1 cellular context compared by ENCODE assay signal in the genomic region with DNA sequence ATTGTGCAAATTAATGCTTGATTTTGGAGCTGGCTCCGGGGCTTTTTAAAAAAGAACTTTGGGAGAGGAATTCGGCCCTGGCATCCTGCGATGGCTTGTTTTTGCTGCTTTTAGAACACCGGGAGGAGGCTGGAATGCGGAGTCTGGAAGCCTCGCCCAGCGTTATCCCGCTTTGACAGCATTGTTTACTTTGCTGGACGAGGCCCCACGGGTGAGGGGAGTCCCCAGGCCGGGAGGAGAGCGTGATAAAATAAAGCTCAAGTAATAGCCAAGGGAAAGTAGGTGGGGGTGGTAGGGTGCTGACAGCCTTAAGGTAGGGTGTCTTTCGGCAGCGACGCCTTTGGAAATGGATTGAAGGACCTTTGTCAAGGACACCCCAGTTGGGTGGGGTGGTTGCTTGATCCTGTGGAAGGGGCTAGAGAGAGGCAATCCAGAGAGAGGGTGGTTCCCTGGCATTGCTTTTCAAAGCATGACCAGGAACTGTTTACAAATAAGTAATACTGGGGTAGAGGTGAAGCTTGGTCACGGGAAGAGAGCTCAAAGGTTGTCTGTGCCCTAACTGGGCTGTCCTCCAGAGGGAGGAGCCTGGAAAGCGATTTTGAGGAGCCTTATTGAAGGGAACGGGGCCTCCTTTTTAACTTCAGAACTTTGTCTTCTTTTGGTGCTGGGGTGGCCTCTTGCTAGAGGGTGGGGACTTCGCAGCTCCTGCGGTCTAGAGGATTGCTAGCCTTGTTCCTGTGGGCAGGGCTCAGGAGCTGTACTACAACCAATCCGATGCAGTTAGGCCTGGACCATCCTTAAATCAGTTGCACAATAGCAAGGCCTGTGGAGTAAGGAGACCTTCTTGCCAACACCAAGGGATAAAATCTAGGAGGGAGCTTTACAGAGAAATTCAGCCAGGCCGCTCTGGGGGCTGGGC.
A peak's percentile ranks its signal among the peaks of the same experiment; 100 is the strongest.
TF ChIP-seq lines count a peak whose summit lies in the region.

No MANE protein-coding gene starts in this region.

TF ChIP-seq in HepG2, 621 proteins besides CTCF, POLR2A, EP300 and RAD21 (continued from another document and continues in another):
- TF ChIP-seq ZNF770 (CRISPR knock-in tag; IDR thresholded peaks at IDR 0.05) (peak; percentile 91), MNT (IDR thresholded peaks at IDR 0.05) (peak; percentile 54), EZH2 (conservative IDR thresholded peaks at IDR 0.05; ENCODE audit: low read depth, low read length) (no peak), AKNA (CRISPR knock-in tag; IDR thresholded peaks at IDR 0.05; ENCODE audit: borderline replicate concordance) (no peak), ISL2 (CRISPR knock-in tag; IDR thresholded peaks at IDR 0.05) (peak; percentile 54; the same call in 1 of the 2 replicates), DR1 (CRISPR knock-in tag; IDR thresholded peaks at IDR 0.05) (no peak), ZNF282 (IDR thresholded peaks at IDR 0.05; ENCODE audit: partially characterized antibody) (no peak), ZNF720 (CRISPR knock-in tag; IDR thresholded peaks at IDR 0.05) (no peak), AHR (CRISPR knock-in tag; IDR thresholded peaks at IDR 0.05) (no peak), ZEB1 (IDR thresholded peaks at IDR 0.05; ENCODE audit: insufficient replicate concordance, low read depth) (no peak), NBN (conservative IDR thresholded peaks at IDR 0.05) (no peak), THAP7 (CRISPR knock-in tag; IDR thresholded peaks at IDR 0.05) (no peak), HES4 (CRISPR knock-in tag; IDR thresholded peaks at IDR 0.05; ENCODE audit: borderline replicate concordance) (no peak), MXD3 (CRISPR knock-in tag; IDR thresholded peaks at IDR 0.05) (0 out of 2 replicates have a peak, but pooled peaks have one; percentile 29), POGZ (CRISPR knock-in tag; IDR thresholded peaks at IDR 0.05) (no peak), TCF12 (IDR thresholded peaks at IDR 0.05) (no peak), TCF12 (CRISPR knock-in tag; IDR thresholded peaks at IDR 0.05) (no peak), TCF7L2 (IDR thresholded peaks at IDR 0.05; ENCODE audit: low read depth, low read length) (no peak), IKZF4 (CRISPR knock-in tag; IDR thresholded peaks at IDR 0.05; ENCODE audit: borderline replicate concordance, low read depth, not compliant biosample characterization) (no peak), ATF4 (CRISPR knock-in tag; IDR thresholded peaks at IDR 0.05) (no peak), ZNF724P (CRISPR knock-in tag; IDR thresholded peaks at IDR 0.05; ENCODE audit: borderline replicate concordance) (no peak), ELF3 (CRISPR knock-in tag; IDR thresholded peaks at IDR 0.05) (no peak), ZFP36 (IDR thresholded peaks at IDR 0.05; ENCODE audit: borderline replicate concordance, low read depth, low read length, partially characterized antibody) (no peak), BRCA1 (CRISPR knock-in tag; IDR thresholded peaks at IDR 0.05) (no peak), ZNF703 (CRISPR knock-in tag; IDR thresholded peaks at IDR 0.05; ENCODE audit: borderline replicate concordance) (no peak), KDM5A (IDR thresholded peaks at IDR 0.05; ENCODE audit: borderline replicate concordance, low read length) (no peak), MEIS2 (CRISPR knock-in tag; IDR thresholded peaks at IDR 0.05) (no peak), NKX3-1 (CRISPR knock-in tag; IDR thresholded peaks at IDR 0.05) (no peak), AGO2 (optimal IDR thresholded peaks at IDR 0.05; ENCODE audit: low read depth, low read length) (no peak), ZFP41 (CRISPR knock-in tag; IDR thresholded peaks at IDR 0.05; ENCODE audit: borderline replicate concordance) (no peak), ZNF343 (CRISPR knock-in tag; IDR thresholded peaks at IDR 0.05) (no peak), ATAD3A (CRISPR knock-in tag; IDR thresholded peaks at IDR 0.05) (no peak)
- TF ChIP-seq, protein P1, sequence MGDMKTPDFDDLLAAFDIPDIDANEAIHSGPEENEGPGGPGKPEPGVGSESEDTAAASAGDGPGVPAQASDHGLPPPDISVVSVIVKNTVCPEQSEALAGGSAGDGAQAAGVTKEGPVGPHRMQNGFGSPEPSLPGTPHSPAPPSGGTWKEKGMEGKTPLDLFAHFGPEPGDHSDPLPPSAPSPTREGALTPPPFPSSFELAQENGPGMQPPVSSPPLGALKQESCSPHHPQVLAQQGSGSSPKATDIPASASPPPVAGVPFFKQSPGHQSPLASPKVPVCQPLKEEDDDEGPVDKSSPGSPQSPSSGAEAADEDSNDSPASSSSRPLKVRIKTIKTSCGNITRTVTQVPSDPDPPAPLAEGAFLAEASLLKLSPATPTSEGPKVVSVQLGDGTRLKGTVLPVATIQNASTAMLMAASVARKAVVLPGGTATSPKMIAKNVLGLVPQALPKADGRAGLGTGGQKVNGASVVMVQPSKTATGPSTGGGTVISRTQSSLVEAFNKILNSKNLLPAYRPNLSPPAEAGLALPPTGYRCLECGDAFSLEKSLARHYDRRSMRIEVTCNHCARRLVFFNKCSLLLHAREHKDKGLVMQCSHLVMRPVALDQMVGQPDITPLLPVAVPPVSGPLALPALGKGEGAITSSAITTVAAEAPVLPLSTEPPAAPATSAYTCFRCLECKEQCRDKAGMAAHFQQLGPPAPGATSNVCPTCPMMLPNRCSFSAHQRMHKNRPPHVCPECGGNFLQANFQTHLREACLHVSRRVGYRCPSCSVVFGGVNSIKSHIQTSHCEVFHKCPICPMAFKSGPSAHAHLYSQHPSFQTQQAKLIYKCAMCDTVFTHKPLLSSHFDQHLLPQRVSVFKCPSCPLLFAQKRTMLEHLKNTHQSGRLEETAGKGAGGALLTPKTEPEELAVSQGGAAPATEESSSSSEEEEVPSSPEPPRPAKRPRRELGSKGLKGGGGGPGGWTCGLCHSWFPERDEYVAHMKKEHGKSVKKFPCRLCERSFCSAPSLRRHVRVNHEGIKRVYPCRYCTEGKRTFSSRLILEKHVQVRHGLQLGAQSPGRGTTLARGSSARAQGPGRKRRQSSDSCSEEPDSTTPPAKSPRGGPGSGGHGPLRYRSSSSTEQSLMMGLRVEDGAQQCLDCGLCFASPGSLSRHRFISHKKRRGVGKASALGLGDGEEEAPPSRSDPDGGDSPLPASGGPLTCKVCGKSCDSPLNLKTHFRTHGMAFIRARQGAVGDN (CRISPR knock-in tag; IDR thresholded peaks at IDR 0.05) = no peak
- TF ChIP-seq, protein P2, sequence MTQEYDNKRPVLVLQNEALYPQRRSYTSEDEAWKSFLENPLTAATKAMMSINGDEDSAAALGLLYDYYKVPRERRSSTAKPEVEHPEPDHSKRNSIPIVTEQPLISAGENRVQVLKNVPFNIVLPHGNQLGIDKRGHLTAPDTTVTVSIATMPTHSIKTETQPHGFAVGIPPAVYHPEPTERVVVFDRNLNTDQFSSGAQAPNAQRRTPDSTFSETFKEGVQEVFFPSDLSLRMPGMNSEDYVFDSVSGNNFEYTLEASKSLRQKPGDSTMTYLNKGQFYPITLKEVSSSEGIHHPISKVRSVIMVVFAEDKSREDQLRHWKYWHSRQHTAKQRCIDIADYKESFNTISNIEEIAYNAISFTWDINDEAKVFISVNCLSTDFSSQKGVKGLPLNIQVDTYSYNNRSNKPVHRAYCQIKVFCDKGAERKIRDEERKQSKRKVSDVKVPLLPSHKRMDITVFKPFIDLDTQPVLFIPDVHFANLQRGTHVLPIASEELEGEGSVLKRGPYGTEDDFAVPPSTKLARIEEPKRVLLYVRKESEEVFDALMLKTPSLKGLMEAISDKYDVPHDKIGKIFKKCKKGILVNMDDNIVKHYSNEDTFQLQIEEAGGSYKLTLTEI (CRISPR knock-in tag; conservative IDR thresholded peaks at IDR 0.05) = no peak
- TF ChIP-seq, protein P3, sequence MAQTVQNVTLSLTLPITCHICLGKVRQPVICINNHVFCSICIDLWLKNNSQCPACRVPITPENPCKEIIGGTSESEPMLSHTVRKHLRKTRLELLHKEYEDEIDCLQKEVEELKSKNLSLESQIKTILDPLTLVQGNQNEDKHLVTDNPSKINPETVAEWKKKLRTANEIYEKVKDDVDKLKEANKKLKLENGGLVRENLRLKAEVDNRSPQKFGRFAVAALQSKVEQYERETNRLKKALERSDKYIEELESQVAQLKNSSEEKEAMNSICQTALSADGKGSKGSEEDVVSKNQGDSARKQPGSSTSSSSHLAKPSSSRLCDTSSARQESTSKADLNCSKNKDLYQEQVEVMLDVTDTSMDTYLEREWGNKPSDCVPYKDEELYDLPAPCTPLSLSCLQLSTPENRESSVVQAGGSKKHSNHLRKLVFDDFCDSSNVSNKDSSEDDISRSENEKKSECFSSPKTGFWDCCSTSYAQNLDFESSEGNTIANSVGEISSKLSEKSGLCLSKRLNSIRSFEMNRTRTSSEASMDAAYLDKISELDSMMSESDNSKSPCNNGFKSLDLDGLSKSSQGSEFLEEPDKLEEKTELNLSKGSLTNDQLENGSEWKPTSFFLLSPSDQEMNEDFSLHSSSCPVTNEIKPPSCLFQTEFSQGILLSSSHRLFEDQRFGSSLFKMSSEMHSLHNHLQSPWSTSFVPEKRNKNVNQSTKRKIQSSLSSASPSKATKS (CRISPR knock-in tag; IDR thresholded peaks at IDR 0.05) = 0 out of 2 replicates have a peak, but pooled peaks have one; percentile 54
